Comparison of ENCODE assay signal across 13 cellular contexts in genomic region chr3:175805825-175806224, GRCh38.
A peak's percentile ranks its signal among the peaks of the same experiment; 100 is the strongest.
DNase-seq lines count a peak whose midpoint lies in the region; ATAC-seq and TF ChIP-seq lines count a peak whose summit lies in the region.
"Had no signal": no experiment of that assay in that cellular context is flagged by ENCODE, and none has a peak within 500 bp of the region (broad histone marks: within the 10 kb centered on the region; RNA-seq: fewer than 3 reads in every experiment).

No MANE protein-coding gene starts in this region.

- H3K27me3 Mint-ChIP-seq in nephron progenitor cell (ENCODE audit: low read depth, poor library complexity) = no peaks in the 10 kb centered on the region
- H3K27me3 Mint-ChIP-seq in type B pancreatic cell = peaks cover 2% of the 10 kb centered on the region
- no peaks in the 10 kb centered on the region for H3K27me3 Mint-ChIP-seq in CD4-positive, alpha-beta memory T cell
- H3K27me3 Mint-ChIP-seq in progenitor cell of endocrine pancreas = no peaks in the 10 kb centered on the region

- CTCF ChIA-PET in PC-9 (lab: Charles Lee) = no interaction called here
- CTCF ChIA-PET in CD4-positive, alpha-beta memory T cell (lab: Charles Lee; ENCODE audit: partially characterized antibody) = no interaction called here

- H3K4me1 Mint-ChIP-seq in nephron progenitor cell = peaks cover 12% of the 10 kb centered on the region
- H3K4me1 Mint-ChIP-seq in type B pancreatic cell (ENCODE audit: unreplicated experiment) = peaks cover 14% of the 10 kb centered on the region
- H3K4me1 Mint-ChIP-seq in CD4-positive, alpha-beta memory T cell = no peaks in the 10 kb centered on the region
- peaks cover 5% of the 10 kb centered on the region for H3K4me1 Mint-ChIP-seq in progenitor cell of endocrine pancreas (ENCODE audit: low read depth)
- H3K4me1 Mint-ChIP-seq: CD14-positive monocyte had no signal

- H3K9me2 ChIP-seq in PC-9 (ENCODE audit: insufficient read depth) = no peaks in the 10 kb centered on the region; the same call in 1 of the 2 replicates

- H3K36me3 Mint-ChIP-seq in nephron progenitor cell (ENCODE audit: low read depth) (no peaks in the 10 kb centered on the region), type B pancreatic cell (no peaks in the 10 kb centered on the region), progenitor cell of endocrine pancreas (ENCODE audit: insufficient read depth) (no peaks in the 10 kb centered on the region)
- H3K36me3 Mint-ChIP-seq in CD4-positive, alpha-beta memory T cell = no peaks in the 10 kb centered on the region
- H3K36me3 Mint-ChIP-seq: CD14-positive monocyte had no signal

- H2AFZ ChIP-seq in PC-9 = peak overlapping the region; percentile 22; the same call in 1 of the 2 replicates
- H2AFZ ChIP-seq: GM23248 had no signal

- DNase-seq in PC-9 (no peak), fibroblast of peridontal ligament (ENCODE audit: extremely low read depth) (peak; percentile 72), nephron progenitor cell (no peak), type B pancreatic cell (ENCODE audit: extremely low spot score, unreplicated experiment) (no peak), progenitor cell of endocrine pancreas (ENCODE audit: low spot score, unreplicated experiment) (no peak)
- DNase-seq in CD4-positive, alpha-beta memory T cell = no peak
- DNase-seq: GM23248, KBM-7 had no signal

- POLR2A ChIA-PET in PC-9 (lab: Charles Lee; ENCODE audit: unreplicated experiment) = no interaction called here
- POLR2A ChIA-PET in CD4-positive, alpha-beta memory T cell (lab: Charles Lee; ENCODE audit: partially characterized antibody) = no interaction called here

- H3K4me3 Mint-ChIP-seq in nephron progenitor cell (no peak overlapping the region), type B pancreatic cell (no peak overlapping the region), progenitor cell of endocrine pancreas (ENCODE audit: low read depth) (no peak overlapping the region)
- no peak overlapping the region for H3K4me3 Mint-ChIP-seq in CD4-positive, alpha-beta memory T cell
- H3K4me3 Mint-ChIP-seq: CD14-positive monocyte had no signal

- H3K4me2 ChIP-seq in PC-9 = no peak overlapping the region
- H3K4me2 ChIP-seq: A549 had no signal

- TF ChIP-seq CTCF in PC-9 (conservative IDR thresholded peaks at IDR 0.05) (no peak), nephron progenitor cell (IDR thresholded peaks at IDR 0.05) (no peak), type B pancreatic cell (conservative IDR thresholded peaks at IDR 0.05) (no peak), progenitor cell of endocrine pancreas (IDR thresholded peaks at IDR 0.05; ENCODE audit: unreplicated experiment) (no peak)

- no peaks in the 10 kb centered on the region for H3K4me1 ChIP-seq in PC-9 (replicated peaks; ENCODE audit: insufficient read depth)
- H3K4me1 ChIP-seq in CD4-positive, alpha-beta memory T cell (ENCODE audit: insufficient read depth, low read length) = no peaks in the 10 kb centered on the region
- H3K4me1 ChIP-seq: A549, HAP-1 had no signal

- no peaks in the 10 kb centered on the region for H3K79me2 ChIP-seq in PC-9 (ENCODE audit: low read depth)

- no peaks in the 10 kb centered on the region for H3K9me3 ChIP-seq in PC-9 (ENCODE audit: insufficient read depth, low read depth)
- no peaks in the 10 kb centered on the region for H3K9me3 ChIP-seq in CD4-positive, alpha-beta memory T cell (ENCODE audit: control insufficient read depth in 1 of 2, low read length in 2 of 2)
- H3K9me3 ChIP-seq: A549, HAP-1 had no signal

- no peaks in the 10 kb centered on the region for H4K20me1 ChIP-seq in PC-9 (ENCODE audit: insufficient read depth)

- H3F3A ChIP-seq in PC-9 (ENCODE audit: insufficient read depth, low read depth) = no peaks in the 10 kb centered on the region

- H3K27ac Mint-ChIP-seq in nephron progenitor cell = peak overlapping the region; percentile 70
- peak overlapping the region; percentile 12 for H3K27ac Mint-ChIP-seq in type B pancreatic cell
- H3K27ac Mint-ChIP-seq in CD4-positive, alpha-beta memory T cell = no peak overlapping the region
- no peak overlapping the region for H3K27ac Mint-ChIP-seq in progenitor cell of endocrine pancreas
- H3K27ac Mint-ChIP-seq: CD14-positive monocyte had no signal

- H3K27ac ChIP-seq in PC-9 = no peak overlapping the region
- no peak overlapping the region for H3K27ac ChIP-seq in CD4-positive, alpha-beta memory T cell (ENCODE audit: low read depth, low read length)
- H3K27ac ChIP-seq: A549, GM23248 had no signal

- intact Hi-C loops in PC-9 (cut with micrococcal nuclease; ENCODE audit: unreplicated experiment) = no loop called here
- intact Hi-C loops in CD4-positive, alpha-beta memory T cell (cut with micrococcal nuclease) = no loop called here

- no peak for ATAC-seq in HG03460 (IDR thresholded peaks at IDR 0.05; ENCODE audit: unreplicated experiment)
- no peak for ATAC-seq in HG02759 (IDR thresholded peaks at IDR 0.05; ENCODE audit: unreplicated experiment)
- ATAC-seq: A549 had no signal

- H3K4me3 ChIP-seq in PC-9 = no peak overlapping the region
- no peak overlapping the region for H3K4me3 ChIP-seq in CD4-positive, alpha-beta memory T cell (ENCODE audit: low read length in 2 of 2)
- H3K4me3 ChIP-seq: A549, GM23248, HAP-1 had no signal

- H3K9me3 Mint-ChIP-seq in nephron progenitor cell (no peaks in the 10 kb centered on the region), type B pancreatic cell (peaks cover 4% of the 10 kb centered on the region), progenitor cell of endocrine pancreas (ENCODE audit: low read depth) (no peaks in the 10 kb centered on the region)
- H3K9me3 Mint-ChIP-seq in CD4-positive, alpha-beta memory T cell = peaks cover 0 to 6% (median 0%) of the 10 kb centered on the region in 8 donors

- BruUV-seq in PC-9 (replicated peaks; lab: Mats Ljungman, UMichigan) = no TSS peak

- H3K36me3 ChIP-seq in PC-9 (ENCODE audit: low read depth) = no peaks in the 10 kb centered on the region
- H3K36me3 ChIP-seq in CD4-positive, alpha-beta memory T cell (ENCODE audit: insufficient read depth, low read length) = no peaks in the 10 kb centered on the region
- H3K36me3 ChIP-seq: HAP-1 had no signal

- no peaks in the 10 kb centered on the region for H3K27me3 ChIP-seq in PC-9 (ENCODE audit: insufficient read depth, low read depth)
- no peaks in the 10 kb centered on the region for H3K27me3 ChIP-seq in CD4-positive, alpha-beta memory T cell (ENCODE audit: insufficient read depth, low read length)

Comparison
In these comparisons a context has a peak if more than half of its experiments do, and no peak if none do; other contexts are left out.
1. H3K27ac Mint-ChIP-seq: peak in nephron progenitor cell (single experiment) and type B pancreatic cell (single experiment); none in CD4-positive, alpha-beta memory T cell (0 of 7) and progenitor cell of endocrine pancreas (single experiment).